2 cellular contexts compared by ENCODE assay signal in the genomic region with DNA sequence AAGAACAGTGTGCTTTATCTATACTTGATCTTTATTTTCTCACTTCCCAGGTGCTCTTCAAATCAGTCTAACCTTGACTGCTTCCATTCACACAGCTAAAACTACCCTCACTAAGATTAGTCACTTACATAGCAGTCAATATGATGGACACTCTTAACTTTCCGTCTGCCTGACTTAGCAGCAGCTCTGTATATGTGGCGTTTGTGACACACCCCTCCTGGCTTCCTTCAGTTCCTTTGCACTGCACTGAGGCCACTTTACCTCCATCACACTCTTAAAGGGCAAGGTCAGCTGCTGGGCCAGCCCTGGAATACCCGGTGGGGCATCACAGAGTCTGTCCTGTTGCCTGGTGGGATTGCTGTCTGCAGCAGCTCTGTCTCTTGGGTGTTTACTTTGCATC.
TF ChIP-seq lines count a peak whose summit lies in the region.

No MANE protein-coding gene starts in this region.

TF ChIP-seq in GM12891, 5 proteins besides CTCF, POLR2A, EP300 and RAD21:
- TF ChIP-seq POLR2AphosphoS5 (IDR thresholded peaks at IDR 0.05; ENCODE audit: low read depth, low read length) (no peak), SPI1 (IDR thresholded peaks at IDR 0.05; ENCODE audit: low read depth, low read length) (no peak), POU2F2 (IDR thresholded peaks at IDR 0.05; ENCODE audit: low read depth, low read length) (no peak), PAX5 (IDR thresholded peaks at IDR 0.05; ENCODE audit: insufficient read depth, low read length, severe bottlenecking) (no peak), TAF1 (IDR thresholded peaks at IDR 0.05; ENCODE audit: low read depth, low read length) (no peak)
TF ChIP-seq in GM12891: peak in this region for 0.

TF ChIP-seq in GM12878, 131 proteins besides CTCF, POLR2A, EP300 and RAD21:
- TF ChIP-seq, protein P1, sequence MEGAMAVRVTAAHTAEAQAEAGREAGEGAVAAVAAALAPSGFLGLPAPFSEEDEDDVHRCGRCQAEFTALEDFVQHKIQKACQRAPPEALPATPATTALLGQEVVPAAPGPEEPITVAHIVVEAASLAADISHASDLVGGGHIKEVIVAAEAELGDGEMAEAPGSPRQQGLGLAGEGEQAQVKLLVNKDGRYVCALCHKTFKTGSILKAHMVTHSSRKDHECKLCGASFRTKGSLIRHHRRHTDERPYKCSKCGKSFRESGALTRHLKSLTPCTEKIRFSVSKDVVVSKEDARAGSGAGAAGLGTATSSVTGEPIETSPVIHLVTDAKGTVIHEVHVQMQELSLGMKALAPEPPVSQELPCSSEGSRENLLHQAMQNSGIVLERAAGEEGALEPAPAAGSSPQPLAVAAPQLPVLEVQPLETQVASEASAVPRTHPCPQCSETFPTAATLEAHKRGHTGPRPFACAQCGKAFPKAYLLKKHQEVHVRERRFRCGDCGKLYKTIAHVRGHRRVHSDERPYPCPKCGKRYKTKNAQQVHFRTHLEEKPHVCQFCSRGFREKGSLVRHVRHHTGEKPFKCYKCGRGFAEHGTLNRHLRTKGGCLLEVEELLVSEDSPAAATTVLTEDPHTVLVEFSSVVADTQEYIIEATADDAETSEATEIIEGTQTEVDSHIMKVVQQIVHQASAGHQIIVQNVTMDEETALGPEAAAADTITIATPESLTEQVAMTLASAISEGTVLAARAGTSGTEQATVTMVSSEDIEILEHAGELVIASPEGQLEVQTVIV (IDR thresholded peaks at IDR 0.05; ENCODE audit: borderline replicate concordance, partially characterized antibody) = no peak
- TF ChIP-seq, protein P2, sequence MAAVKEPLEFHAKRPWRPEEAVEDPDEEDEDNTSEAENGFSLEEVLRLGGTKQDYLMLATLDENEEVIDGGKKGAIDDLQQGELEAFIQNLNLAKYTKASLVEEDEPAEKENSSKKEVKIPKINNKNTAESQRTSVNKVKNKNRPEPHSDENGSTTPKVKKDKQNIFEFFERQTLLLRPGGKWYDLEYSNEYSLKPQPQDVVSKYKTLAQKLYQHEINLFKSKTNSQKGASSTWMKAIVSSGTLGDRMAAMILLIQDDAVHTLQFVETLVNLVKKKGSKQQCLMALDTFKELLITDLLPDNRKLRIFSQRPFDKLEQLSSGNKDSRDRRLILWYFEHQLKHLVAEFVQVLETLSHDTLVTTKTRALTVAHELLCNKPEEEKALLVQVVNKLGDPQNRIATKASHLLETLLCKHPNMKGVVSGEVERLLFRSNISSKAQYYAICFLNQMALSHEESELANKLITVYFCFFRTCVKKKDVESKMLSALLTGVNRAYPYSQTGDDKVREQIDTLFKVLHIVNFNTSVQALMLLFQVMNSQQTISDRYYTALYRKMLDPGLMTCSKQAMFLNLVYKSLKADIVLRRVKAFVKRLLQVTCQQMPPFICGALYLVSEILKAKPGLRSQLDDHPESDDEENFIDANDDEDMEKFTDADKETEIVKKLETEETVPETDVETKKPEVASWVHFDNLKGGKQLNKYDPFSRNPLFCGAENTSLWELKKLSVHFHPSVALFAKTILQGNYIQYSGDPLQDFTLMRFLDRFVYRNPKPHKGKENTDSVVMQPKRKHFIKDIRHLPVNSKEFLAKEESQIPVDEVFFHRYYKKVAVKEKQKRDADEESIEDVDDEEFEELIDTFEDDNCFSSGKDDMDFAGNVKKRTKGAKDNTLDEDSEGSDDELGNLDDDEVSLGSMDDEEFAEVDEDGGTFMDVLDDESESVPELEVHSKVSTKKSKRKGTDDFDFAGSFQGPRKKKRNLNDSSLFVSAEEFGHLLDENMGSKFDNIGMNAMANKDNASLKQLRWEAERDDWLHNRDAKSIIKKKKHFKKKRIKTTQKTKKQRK (IDR thresholded peaks at IDR 0.05; ENCODE audit: low read depth, low read length) = no peak
- no peak for TF ChIP-seq CHD1 (IDR thresholded peaks at IDR 0.05; ENCODE audit: low read depth, low read length)
- no peak for TF ChIP-seq SP1 (IDR thresholded peaks at IDR 0.05; ENCODE audit: low read depth, low read length)
- TF ChIP-seq NBN (IDR thresholded peaks at IDR 0.05) = no peak
- TF ChIP-seq SREBF2 (IDR thresholded peaks at IDR 0.05; ENCODE audit: low read length) = no peak
- no peak for TF ChIP-seq E2F8 (IDR thresholded peaks at IDR 0.05; ENCODE audit: low read depth, partially characterized antibody)
TF ChIP-seq in GM12878: peak in this region for 0.
